ENCODE assay signal across 16 cellular contexts in genomic region chr7:47215640-47216039, GRCh38.
DNase-seq lines count a peak whose midpoint lies in the region; ATAC-seq and TF ChIP-seq lines count a peak whose summit lies in the region.
"Had no signal": no experiment of that assay in that cellular context is flagged by ENCODE, and none has a peak within 500 bp of the region (broad histone marks: within the 10 kb centered on the region; RNA-seq: fewer than 3 reads in every experiment).

No MANE protein-coding gene starts in this region.

- TF ChIP-seq CTCF in uterus (IDR thresholded peaks at IDR 0.05) (no peak), endothelial cell (IDR thresholded peaks at IDR 0.05; ENCODE audit: unreplicated experiment) (no peak)

- H3K4me1 ChIP-seq in uterus = peaks cover 13% of the 10 kb centered on the region in 2 donors

- no peak overlapping the region for H3K27ac Mint-ChIP-seq in endothelial cell (ENCODE audit: unreplicated experiment)
- H3K27ac Mint-ChIP-seq: CD8-positive, alpha-beta T cell; H9 had no signal

- no peaks in the 10 kb centered on the region for H3K4me1 Mint-ChIP-seq in endothelial cell (ENCODE audit: unreplicated experiment)
- H3K4me1 Mint-ChIP-seq: CD14-positive monocyte had no signal

- TF ChIP-seq POLR2A in uterus (IDR thresholded peaks at IDR 0.05) = no peak

- no peaks in the 10 kb centered on the region for H3K36me3 ChIP-seq in uterus
- H3K36me3 ChIP-seq: BLaER1 had no signal

- no peak overlapping the region for H3K4me3 ChIP-seq in uterus
- H3K4me3 ChIP-seq: BLaER1 had no signal

- H3K4me3 Mint-ChIP-seq in endothelial cell (ENCODE audit: unreplicated experiment) = no peak overlapping the region
- H3K4me3 Mint-ChIP-seq: CD14-positive monocyte; CD8-positive, alpha-beta T cell; H9 had no signal

- peaks cover 5% of the 10 kb centered on the region for H3K27me3 Mint-ChIP-seq in endothelial cell (ENCODE audit: unreplicated experiment)

- no peaks in the 10 kb centered on the region for H3K9me3 ChIP-seq in uterus

- H3K27ac ChIP-seq in uterus = peak overlapping the region; percentile 77 to 87
- H3K27ac ChIP-seq: BLaER1 had no signal

- H3K9me3 Mint-ChIP-seq in endothelial cell (ENCODE audit: unreplicated experiment) = no peaks in the 10 kb centered on the region
- H3K9me3 Mint-ChIP-seq: CD8-positive, alpha-beta T cell; H9 had no signal

- no peaks in the 10 kb centered on the region for H3K36me3 Mint-ChIP-seq in endothelial cell (ENCODE audit: low read depth, unreplicated experiment)
- H3K36me3 Mint-ChIP-seq: CD14-positive monocyte; CD8-positive, alpha-beta T cell had no signal

- H3K27me3 ChIP-seq in uterus = no peaks in the 10 kb centered on the region
- H3K27me3 ChIP-seq: BLaER1 had no signal

- DNase-seq in Right ventricle myocardium superior = no peak
- DNase-seq in cardiac septum (ENCODE audit: low spot score) = no peak
- DNase-seq in left ventricle myocardium superior = no peak
- DNase-seq in sciatic nerve (ENCODE audit: low spot score) = no peak
- no peak for DNase-seq in uterus
- DNase-seq in MV-4-11 (lab: John Stamatoyannopoulos, UW) = no peak
- DNase-seq in endothelial cell (ENCODE audit: low spot score) = no peak
- DNase-seq: 8988T; Calu3; CD8-positive, alpha-beta T cell; DMS79 treated with DMSO at 0.1 percent for 48 hours; GF-D8; H9 had no signal

- intact Hi-C loops in Right ventricle myocardium superior (cut with DNase I) (no loop called here), cardiac septum (cut with DNase I) (no loop called here), left ventricle myocardium superior (cut with micrococcal nuclease) (no loop called here), sciatic nerve (cut with DNase I) (no loop called here), uterus (cut with DNase I; ENCODE audit: low total_unique reads) (no loop called here)

- ATAC-seq in Right ventricle myocardium superior (ENCODE audit: poor library complexity) (peak; percentile 62), left ventricle myocardium superior (peak; percentile 84), sciatic nerve (peak; percentile 17), GM19324 (IDR thresholded peaks at IDR 0.05; ENCODE audit: low FRiP score, unreplicated experiment) (no peak)
- ATAC-seq: CD8-positive, alpha-beta T cell had no signal
